In the genomic region with DNA sequence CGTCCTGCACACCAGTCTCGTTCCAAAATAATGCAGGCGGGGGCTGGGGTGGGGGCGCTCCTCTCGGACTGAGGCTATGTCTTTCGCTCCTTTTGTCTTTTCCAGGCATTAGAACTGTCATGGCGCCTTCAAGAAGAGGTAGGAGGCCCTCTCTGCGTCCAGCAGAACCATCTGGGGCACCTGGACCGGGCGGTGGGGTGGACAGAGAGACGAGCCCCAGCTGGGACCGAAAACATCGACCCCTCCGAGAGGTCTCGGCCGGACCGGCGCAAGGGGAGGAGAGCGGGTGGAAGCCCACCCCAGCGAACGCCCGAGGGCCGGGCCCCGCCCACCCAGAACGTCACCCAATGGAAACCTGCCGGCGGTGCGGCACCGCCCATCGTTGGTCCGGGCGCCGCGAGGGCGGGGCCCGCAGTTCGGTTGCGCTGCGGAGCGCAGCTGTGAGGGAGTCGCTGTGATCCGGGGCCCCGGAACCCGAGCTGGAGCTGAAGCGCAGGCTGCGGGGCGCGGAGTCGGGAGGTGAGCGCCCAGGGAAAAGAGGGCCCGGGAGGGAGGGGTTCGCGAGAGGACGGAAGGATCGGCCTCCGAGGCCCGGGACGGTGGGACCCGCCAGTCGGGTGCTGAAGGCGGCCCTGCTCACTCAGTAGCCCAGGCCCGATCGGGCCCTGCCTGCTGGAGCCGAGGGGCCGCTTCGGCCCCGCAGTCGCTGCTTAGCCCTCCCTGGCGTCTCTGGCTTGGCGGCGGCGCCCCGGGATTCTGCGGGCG, we compare ENCODE assay signal across 1 cellular context.
TF ChIP-seq lines count a peak whose summit lies in the region.

A gene (plus strand): TSS at position 419 of the 765 bp plus-strand sequence. CDS start 4,643 bp downstream, outside the sequence.

TF ChIP-seq in H1, 55 proteins besides CTCF, POLR2A, EP300 and RAD21:
- TF ChIP-seq TAF1 (IDR thresholded peaks at IDR 0.05; ENCODE audit: low read depth, low read length) (peak; percentile 81), TCF12 (IDR thresholded peaks at IDR 0.05; ENCODE audit: low read depth, low read length) (no peak), EZH2 (IDR thresholded peaks at IDR 0.05; ENCODE audit: low read depth, low read length, severe bottlenecking) (no peak), SIN3A (conservative IDR thresholded peaks at IDR 0.05 in 1 of 2, IDR thresholded peaks at IDR 0.05 in 1 of 2; ENCODE audit: low read depth in 1 of 2, low read length in 2 of 2) (peak; percentile 57 to 84; a peak in 3 of 4 replicates), SUZ12 (IDR thresholded peaks at IDR 0.05; ENCODE audit: low read length) (no peak), JUN (IDR thresholded peaks at IDR 0.05; ENCODE audit: low read depth, low read length) (no peak), KDM4A (IDR thresholded peaks at IDR 0.05; ENCODE audit: low read depth, low read length, severe bottlenecking) (peak; percentile 83), HDAC2 (IDR thresholded peaks at IDR 0.05; ENCODE audit: borderline replicate concordance in 1 of 2, low read depth in 2 of 2, low read length in 2 of 2) (no peak), RBBP5 (IDR thresholded peaks at IDR 0.05; ENCODE audit: borderline replicate concordance, low read depth, low read length) (peak; percentile 40; the same call in 1 of the 2 replicates), CBX8 (IDR thresholded peaks at IDR 0.05; ENCODE audit: borderline replicate concordance, low read depth, low read length) (no peak), YY1 (IDR thresholded peaks at IDR 0.05; ENCODE audit: low read depth, low read length) (peak; percentile 76; the same call in 1 of the 2 replicates), RNF2 (IDR thresholded peaks at IDR 0.05; ENCODE audit: borderline replicate concordance, low read depth, low read length, missing control alignments, poor library complexity, severe bottlenecking) (peak; percentile 16), GTF2F1 (IDR thresholded peaks at IDR 0.05; ENCODE audit: borderline replicate concordance, low read depth, low read length) (no peak), KDM5A (IDR thresholded peaks at IDR 0.05; ENCODE audit: low read length) (no peak), SP2 (IDR thresholded peaks at IDR 0.05; ENCODE audit: low read length) (no peak), HDAC6 (IDR thresholded peaks at IDR 0.05; ENCODE audit: low read depth, low read length) (no peak), POLR2AphosphoS5 (IDR thresholded peaks at IDR 0.05; ENCODE audit: low read depth, low read length) (peak; percentile 65), CHD2 (IDR thresholded peaks at IDR 0.05; ENCODE audit: low read length) (no peak), SAP30 (IDR thresholded peaks at IDR 0.05; ENCODE audit: insufficient read depth, insufficient replicate concordance, low read length) (no peak), CBX5 (IDR thresholded peaks at IDR 0.05; ENCODE audit: low read depth, low read length) (no peak), SP4 (IDR thresholded peaks at IDR 0.05; ENCODE audit: low read length) (peak; percentile 76), CTBP2 (IDR thresholded peaks at IDR 0.05; ENCODE audit: borderline replicate concordance, insufficient read depth, insufficient read length, low read length) (no peak), GABPA (IDR thresholded peaks at IDR 0.05; ENCODE audit: borderline replicate concordance, insufficient read depth, low read length) (no peak), SIRT6 (IDR thresholded peaks at IDR 0.05; ENCODE audit: low read length) (no peak), ASH2L (IDR thresholded peaks at IDR 0.05; ENCODE audit: low read length) (peak; percentile 74), POU5F1 (IDR thresholded peaks at IDR 0.05; ENCODE audit: low read depth, low read length) (no peak), CEBPB (IDR thresholded peaks at IDR 0.05; ENCODE audit: low read depth, low read length) (no peak), RXRA (IDR thresholded peaks at IDR 0.05; ENCODE audit: insufficient read depth, low read depth, low read length) (no peak), RFX5 (IDR thresholded peaks at IDR 0.05; ENCODE audit: borderline replicate concordance, low read depth, low read length) (no peak), EGR1 (IDR thresholded peaks at IDR 0.05; ENCODE audit: borderline replicate concordance, low read depth, low read length) (0 out of 2 replicates have a peak, but pooled peaks have one; percentile 6), TBP (IDR thresholded peaks at IDR 0.05; ENCODE audit: low read depth, low read length) (peak; percentile 66), TEAD4 (IDR thresholded peaks at IDR 0.05; ENCODE audit: low read depth, low read length) (no peak), CHD1 (IDR thresholded peaks at IDR 0.05; ENCODE audit: low read depth, low read length) (no peak), JUND (IDR thresholded peaks at IDR 0.05; ENCODE audit: low read length) (no peak), NANOG (IDR thresholded peaks at IDR 0.05; ENCODE audit: insufficient read depth, low read depth, low read length, poor library complexity, severe bottlenecking) (no peak), TAF7 (optimal IDR thresholded peaks at IDR 0.05; ENCODE audit: borderline replicate concordance, low read depth, low read length) (peak; percentile 51), ZNF274 (IDR thresholded peaks at IDR 0.05; ENCODE audit: borderline replicate concordance, extremely low read depth, low read length) (no peak), SP1 (IDR thresholded peaks at IDR 0.05; ENCODE audit: low read depth, low read length) (peak; percentile 76; the same call in 1 of the 2 replicates), CREB1 (IDR thresholded peaks at IDR 0.05) (no peak; the same call in 1 of the 2 replicates), BRCA1 (IDR thresholded peaks at IDR 0.05; ENCODE audit: low read depth, low read length) (no peak), FOSL1 (IDR thresholded peaks at IDR 0.05; ENCODE audit: insufficient read depth, low read depth, low read length) (no peak), NRF1 (IDR thresholded peaks at IDR 0.05; ENCODE audit: low read depth, low read length) (no peak; the same call in 1 of the 2 replicates), PHF8 (conservative IDR thresholded peaks at IDR 0.05; ENCODE audit: low read depth, low read length) (peak; percentile 92)
- TF ChIP-seq, protein P1, sequence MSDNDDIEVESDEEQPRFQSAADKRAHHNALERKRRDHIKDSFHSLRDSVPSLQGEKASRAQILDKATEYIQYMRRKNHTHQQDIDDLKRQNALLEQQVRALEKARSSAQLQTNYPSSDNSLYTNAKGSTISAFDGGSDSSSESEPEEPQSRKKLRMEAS (IDR thresholded peaks at IDR 0.05), result no peak
- TF ChIP-seq, protein P2, sequence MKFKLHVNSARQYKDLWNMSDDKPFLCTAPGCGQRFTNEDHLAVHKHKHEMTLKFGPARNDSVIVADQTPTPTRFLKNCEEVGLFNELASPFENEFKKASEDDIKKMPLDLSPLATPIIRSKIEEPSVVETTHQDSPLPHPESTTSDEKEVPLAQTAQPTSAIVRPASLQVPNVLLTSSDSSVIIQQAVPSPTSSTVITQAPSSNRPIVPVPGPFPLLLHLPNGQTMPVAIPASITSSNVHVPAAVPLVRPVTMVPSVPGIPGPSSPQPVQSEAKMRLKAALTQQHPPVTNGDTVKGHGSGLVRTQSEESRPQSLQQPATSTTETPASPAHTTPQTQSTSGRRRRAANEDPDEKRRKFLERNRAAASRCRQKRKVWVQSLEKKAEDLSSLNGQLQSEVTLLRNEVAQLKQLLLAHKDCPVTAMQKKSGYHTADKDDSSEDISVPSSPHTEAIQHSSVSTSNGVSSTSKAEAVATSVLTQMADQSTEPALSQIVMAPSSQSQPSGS (IDR thresholded peaks at IDR 0.05; ENCODE audit: low read length), result no peak
- TF ChIP-seq, protein P3, sequence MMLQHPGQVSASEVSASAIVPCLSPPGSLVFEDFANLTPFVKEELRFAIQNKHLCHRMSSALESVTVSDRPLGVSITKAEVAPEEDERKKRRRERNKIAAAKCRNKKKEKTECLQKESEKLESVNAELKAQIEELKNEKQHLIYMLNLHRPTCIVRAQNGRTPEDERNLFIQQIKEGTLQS (IDR thresholded peaks at IDR 0.05; ENCODE audit: insufficient read depth, low read depth, low read length), result no peak
- TF ChIP-seq, protein P4, sequence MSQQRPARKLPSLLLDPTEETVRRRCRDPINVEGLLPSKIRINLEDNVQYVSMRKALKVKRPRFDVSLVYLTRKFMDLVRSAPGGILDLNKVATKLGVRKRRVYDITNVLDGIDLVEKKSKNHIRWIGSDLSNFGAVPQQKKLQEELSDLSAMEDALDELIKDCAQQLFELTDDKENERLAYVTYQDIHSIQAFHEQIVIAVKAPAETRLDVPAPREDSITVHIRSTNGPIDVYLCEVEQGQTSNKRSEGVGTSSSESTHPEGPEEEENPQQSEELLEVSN (IDR thresholded peaks at IDR 0.05), result no peak
- TF ChIP-seq, protein P5, sequence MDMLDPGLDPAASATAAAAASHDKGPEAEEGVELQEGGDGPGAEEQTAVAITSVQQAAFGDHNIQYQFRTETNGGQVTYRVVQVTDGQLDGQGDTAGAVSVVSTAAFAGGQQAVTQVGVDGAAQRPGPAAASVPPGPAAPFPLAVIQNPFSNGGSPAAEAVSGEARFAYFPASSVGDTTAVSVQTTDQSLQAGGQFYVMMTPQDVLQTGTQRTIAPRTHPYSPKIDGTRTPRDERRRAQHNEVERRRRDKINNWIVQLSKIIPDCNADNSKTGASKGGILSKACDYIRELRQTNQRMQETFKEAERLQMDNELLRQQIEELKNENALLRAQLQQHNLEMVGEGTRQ (IDR thresholded peaks at IDR 0.05; ENCODE audit: low read length), result no peak
